ENCODE assay signal across 9 cellular contexts in the genomic region with DNA sequence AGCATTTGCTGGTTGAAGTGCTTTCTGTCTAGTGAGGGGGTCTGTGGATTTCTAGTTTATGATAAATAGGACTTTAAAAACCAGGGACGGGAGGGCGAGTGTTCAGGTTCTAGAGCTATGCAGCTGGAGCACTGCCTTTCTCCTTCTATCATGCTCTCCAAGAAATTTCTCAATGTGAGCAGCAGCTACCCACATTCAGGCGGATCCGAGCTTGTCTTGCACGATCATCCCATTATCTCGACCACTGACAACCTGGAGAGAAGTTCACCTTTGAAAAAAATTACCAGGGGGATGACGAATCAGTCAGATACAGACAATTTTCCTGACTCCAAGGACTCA. TPM values are rescaled to one million over a fixed set of nuclear protein-coding genes. Genes with fewer than 3 reads are reported as not detected.
A peak's percentile ranks its signal among the peaks of the same experiment; 100 is the strongest.
DNase-seq lines count a peak whose midpoint lies in the region; ATAC-seq and TF ChIP-seq lines count a peak whose summit lies in the region.
"Had no signal": no experiment of that assay in that cellular context is flagged by ENCODE, and none has a peak within 500 bp of the region (broad histone marks: within the 10 kb centered on the region; RNA-seq: fewer than 3 reads in every experiment).

A gene (plus strand): TSS at position 4 of the 339 bp plus-strand sequence. CDS start 114 bp downstream, at position 118.

- peaks cover 5% of the 10 kb centered on the region; the same call in 1 of the 2 replicates for H3K36me3 ChIP-seq in HUES64 (ENCODE audit: insufficient read depth, low read length)
- H3K36me3 ChIP-seq in mammary epithelial cell (ENCODE audit: insufficient read depth, low read length) = peaks cover 1% of the 10 kb centered on the region

- H3K27me3 Mint-ChIP-seq in nephron progenitor cell (ENCODE audit: low read depth, poor library complexity) = peaks cover 98% of the 10 kb centered on the region

- ATAC-seq in GM18498 (IDR thresholded peaks at IDR 0.05; ENCODE audit: unreplicated experiment) (no peak), GM21529 (IDR thresholded peaks at IDR 0.05; ENCODE audit: unreplicated experiment) (no peak)

- H3K4me3 ChIP-seq in HUES64 (ENCODE audit: low read length) (peak within 1 kb of the TSS; percentile 55; the same call in 1 of the 2 replicates), mammary epithelial cell (replicated peaks in 1 of 3; ENCODE audit: insufficient read depth in 1 of 3, low read depth in 2 of 3, low read length in 3 of 3) (no peak within 1 kb of the TSS)

- H3K36me3 Mint-ChIP-seq in nephron progenitor cell (ENCODE audit: low read depth) = peaks cover 9% of the 10 kb centered on the region

- dilution Hi-C loops in mammary epithelial cell (cut with HindIII; ENCODE audit: low sequenced_read_pairs) = no loop called here

- peak; percentile 56 for DNase-seq in COR-L47 (lab: John Stamatoyannopoulos, UW)
- DNase-seq in mammary epithelial cell = no peak
- DNase-seq in nephron progenitor cell = peak; percentile 6
- no peak for DNase-seq in central memory CD4-positive, alpha-beta T cell
- no peak for DNase-seq in anterior cingulate cortex (lab: John Stamatoyannopoulos, UW)

- H3K79me2 ChIP-seq in mammary epithelial cell (ENCODE audit: insufficient read depth, low read length) = no peaks in the 10 kb centered on the region

- no peaks in the 10 kb centered on the region for H3K9me3 ChIP-seq in HUES64 (ENCODE audit: insufficient read depth, low read depth, low read length)
- no peaks in the 10 kb centered on the region for H3K9me3 ChIP-seq in mammary epithelial cell (replicated peaks; ENCODE audit: insufficient read depth, low read length)

- peak within 1 kb of the TSS; percentile 71 for H3K4me3 Mint-ChIP-seq in nephron progenitor cell

- no peak within 1 kb of the TSS for H2AFZ ChIP-seq in mammary epithelial cell (ENCODE audit: low read depth, low read length)

- WGBS in HUES64 = 2% methylated on average over 7 of the region's 7 CpGs
- 5% methylated on average over 7 of the region's 7 CpGs for WGBS in mammary epithelial cell (ENCODE audit: low coverage, missing lambda C conversion rate)

- no peak within 1 kb of the TSS for H3K9ac ChIP-seq in HUES64 (ENCODE audit: low read depth, low read length)
- H3K9ac ChIP-seq in mammary epithelial cell (ENCODE audit: insufficient read depth, low read length) = no peak within 1 kb of the TSS
- H3K9ac ChIP-seq: KMS-11 had no signal

- H3K4me1 ChIP-seq in HUES64 (ENCODE audit: insufficient read depth, low read length) (peaks cover 33% of the 10 kb centered on the region), mammary epithelial cell (ENCODE audit: insufficient read depth, low read length) (peaks cover 21% of the 10 kb centered on the region)

- H3K4me1 Mint-ChIP-seq in nephron progenitor cell = peaks cover 38% of the 10 kb centered on the region

- TF ChIP-seq CTCF in mammary epithelial cell (conservative IDR thresholded peaks at IDR 0.05 in 1 of 2, IDR thresholded peaks at IDR 0.05 in 1 of 2; ENCODE audit: extremely low read depth in 1 of 2, insufficient read depth in 1 of 2, low read depth in 1 of 2, low read length in 2 of 2) = no peak
- TF ChIP-seq CTCF in nephron progenitor cell (IDR thresholded peaks at IDR 0.05) = no peak

- H3K9me3 Mint-ChIP-seq in nephron progenitor cell = peaks cover 3% of the 10 kb centered on the region

- no peaks in the 10 kb centered on the region for H4K20me1 ChIP-seq in mammary epithelial cell (ENCODE audit: insufficient read depth, low read length)

- no TSS peak for BruUV-seq in mammary epithelial cell (replicated peaks; lab: Mats Ljungman, UMichigan)

- in situ Hi-C loops in mammary epithelial cell (cut with MboI; ENCODE audit: low sequenced_read_pairs in 2 of 2) = no loop called here

- no peak within 1 kb of the TSS for H3K27ac Mint-ChIP-seq in nephron progenitor cell

- H3K27me3 ChIP-seq in HUES64 (ENCODE audit: insufficient read depth, low read length) (peaks cover 100% of the 10 kb centered on the region), mammary epithelial cell (ENCODE audit: insufficient read depth, low read length) (peaks cover 43% of the 10 kb centered on the region)

- intact Hi-C loops in mammary epithelial cell (cut with micrococcal nuclease) = no loop called here

- no peak within 1 kb of the TSS for H3K27ac ChIP-seq in HUES64 (ENCODE audit: low read depth, low read length)
- H3K27ac ChIP-seq in mammary epithelial cell (ENCODE audit: insufficient read depth, low read depth, low read length) = no peak within 1 kb of the TSS
- H3K27ac ChIP-seq: KMS-11 had no signal

- CTCF ChIA-PET in mammary epithelial cell (lab: Charles Lee; ENCODE audit: low non-redundant PET) = interaction anchor here (0.7 kb wide), 1 partner anchor 26 kb away, joined by 13 read pairs; no protein-coding TSS in a partner anchor

- H3K4me2 ChIP-seq in mammary epithelial cell (ENCODE audit: insufficient read depth, low read depth, low read length) = peak within 1 kb of the TSS; percentile 97
- H3K4me2 ChIP-seq: KMS-11 had no signal

RNA-seq across cellular contexts. Expression of the gene that starts here (rescaled TPM):
- polyA plus RNA-seq in HUES64 (2013, experiment 1 of 2) = not detected
- not detected for polyA plus RNA-seq in HUES64 (2013, experiment 2 of 2)
- under 1 TPM in 1 of 2 donors, not detected in 1; under 0.01 TPM for total RNA-seq in mammary epithelial cell
- not detected for polyA plus RNA-seq in mammary epithelial cell
- polyA minus RNA-seq in mammary epithelial cell = not detected

Comparison
In these comparisons a context has a peak if more than half of its experiments do, and no peak if none do; other contexts are left out.
1. DNase-seq: peak in COR-L47 (single experiment) and nephron progenitor cell (single experiment); none in mammary epithelial cell (single experiment), central memory CD4-positive, alpha-beta T cell (single experiment) and anterior cingulate cortex (0 of 58).